In genomic region chr11:2143652-2144548, GRCh38 we compare ENCODE assay signal across 11 cellular contexts. TPM values are rescaled to one million over a fixed set of nuclear protein-coding genes. Genes with fewer than 3 reads are reported as not detected.
DNase-seq lines count a peak whose midpoint lies in the region; ATAC-seq, FAIRE-seq and TF ChIP-seq lines count a peak whose summit lies in the region.
"Had no signal": no experiment of that assay in that cellular context is flagged by ENCODE, and none has a peak within 500 bp of the region (broad histone marks: within the 10 kb centered on the region; RNA-seq: fewer than 3 reads in every experiment).

No MANE protein-coding gene starts in this region.

- ATAC-seq in GM12878 (peak; percentile 38; the same call in 1 of the 3 replicates), HG03095 (IDR thresholded peaks at IDR 0.05; ENCODE audit: unreplicated experiment) (no peak)

- H3K27ac ChIP-seq in GM12878 (ENCODE audit: control insufficient read depth, insufficient read depth), result no peak overlapping the region
- H3K27ac ChIP-seq in neural cell (ENCODE audit: low read length), result no peak overlapping the region
- H3K27ac ChIP-seq: skin epidermis had no signal

- CTCF ChIA-PET in GM12878 (lab: Yijun Ruan, JAX), result interaction anchor here (1.0 kb wide), 1 partner anchor 491 kb away, joined by 4 read pairs; no protein-coding TSS in a partner anchor

- BruUV-seq in GM12878 (replicated peaks; lab: Mats Ljungman, UMichigan), result no TSS peak

- no peaks in the 10 kb centered on the region for H4K20me1 ChIP-seq in GM12878 (ENCODE audit: control insufficient read depth, insufficient read depth)
- H4K20me1 ChIP-seq in neural cell (ENCODE audit: insufficient read depth), result no peaks in the 10 kb centered on the region

- H3K27me3 ChIP-seq in BE2C, result no peaks in the 10 kb centered on the region; the same call in 1 of the 2 replicates
- H3K27me3 ChIP-seq in GM12878 (replicated peaks in 1 of 2; ENCODE audit: control insufficient read depth in 2 of 2, insufficient read depth in 2 of 2, low read length in 1 of 2), result peaks cover 2 to 8% of the 10 kb centered on the region in 2 experiments; a peak in 3 of 4 replicates
- H3K27me3 ChIP-seq in neural cell (ENCODE audit: insufficient read depth, low read depth, low read length), result peaks cover 89% of the 10 kb centered on the region

- DNase-seq in BE2C, result no peak
- no peak for DNase-seq in GM13977 (ENCODE audit: low spot score)
- no peak for DNase-seq in GM12878 (ENCODE audit: low read depth, low spot score)
- DNase-seq in cerebellar nuclear complex (lab: John Stamatoyannopoulos, UW), result no peak
- no peak for DNase-seq in SIG-M5 treated with dmso at 0.1 percent for 504 hours (lab: John Stamatoyannopoulos, UW; ENCODE audit: unreplicated experiment)
- DNase-seq: Karpas-422, NCI-H2227 treated with DMSO at 0.1 percent for 48 hours had no signal

- RAD21 ChIA-PET in GM12878 (lab: Charles Lee; ENCODE audit: unreplicated experiment), result interaction anchor here (1.6 kb wide), 1 partner anchor 8 kb away, joined by 4 read pairs; no protein-coding TSS in a partner anchor

- H3K79me2 ChIP-seq in GM12878 (ENCODE audit: control insufficient read depth, insufficient read depth, low read length) (no peaks in the 10 kb centered on the region), neural cell (replicated peaks; ENCODE audit: insufficient read depth, low read length) (no peaks in the 10 kb centered on the region)

- H3K36me3 ChIP-seq in BE2C, result peaks cover 16% of the 10 kb centered on the region
- H3K36me3 ChIP-seq in GM12878 (ENCODE audit: control insufficient read depth in 2 of 2, insufficient read depth in 2 of 2, low read length in 1 of 2), result no peaks in the 10 kb centered on the region
- no peaks in the 10 kb centered on the region for H3K36me3 ChIP-seq in neural cell (ENCODE audit: insufficient read depth, low read length)

- H2AFZ ChIP-seq in GM12878 (ENCODE audit: control insufficient read depth, low read depth, low read length), result no peak overlapping the region
- no peak overlapping the region for H2AFZ ChIP-seq in neural cell (ENCODE audit: low read depth, low read length)

- POLR2A ChIA-PET in GM12878 (lab: Charles Lee), result no interaction called here

- WGBS in GM12878 (ENCODE audit: insufficient coverage, insufficient replicate concordance, low lambda C conversion rate, missing lambda C conversion rate), result 7% methylated on average over 78 of the region's 79 CpGs

- no peak for TF ChIP-seq EP300 in GM12878 (IDR thresholded peaks at IDR 0.05; ENCODE audit: borderline replicate concordance in 1 of 2, control insufficient read depth in 1 of 2, low read depth in 2 of 2, low read length in 2 of 2)
- no peak for TF ChIP-seq EP300 in neural cell (conservative IDR thresholded peaks at IDR 0.05; ENCODE audit: poor library complexity, severe bottlenecking)

- no peaks in the 10 kb centered on the region for H3K9me2 ChIP-seq in neural cell (ENCODE audit: insufficient read depth, low read length)

- in situ Hi-C loops in GM13977 (cut with MboI; ENCODE audit: low pct_unique_long_range_greater_than_20kb, low sequenced_read_pairs, unreplicated experiment) (no loop called here), GM12878 (cut with MboI) (no loop called here)

- no peaks in the 10 kb centered on the region for H3F3A ChIP-seq in neural cell (ENCODE audit: insufficient read depth, low read length, poor library complexity, severe bottlenecking)

- TF ChIP-seq RAD21 in GM12878 (IDR thresholded peaks at IDR 0.05; ENCODE audit: insufficient read depth, low read depth, low read length) (no peak), neural cell (conservative IDR thresholded peaks at IDR 0.05) (no peak)

- H3K9me3 ChIP-seq in BE2C, result no peaks in the 10 kb centered on the region
- no peaks in the 10 kb centered on the region for H3K9me3 ChIP-seq in GM12878 (replicated peaks; ENCODE audit: control insufficient read depth, insufficient read depth, low read length)
- H3K9me3 ChIP-seq in neural cell (ENCODE audit: low read length), result no peaks in the 10 kb centered on the region

- peaks cover 12% of the 10 kb centered on the region for H3K4me1 ChIP-seq in BE2C
- no peaks in the 10 kb centered on the region for H3K4me1 ChIP-seq in GM12878 (ENCODE audit: control insufficient read depth, insufficient read depth, low read length)

- no peak for TF ChIP-seq POLR2A in GM12878 (IDR thresholded peaks at IDR 0.05; ENCODE audit: low read depth, low read length)

- H3K4me2 ChIP-seq in GM12878 (ENCODE audit: control insufficient read depth, insufficient read depth) (no peak overlapping the region), neural cell (ENCODE audit: low read length) (no peak overlapping the region)

- H3K9ac ChIP-seq in GM12878 (ENCODE audit: control insufficient read depth, insufficient read depth, low read length), result no peak overlapping the region
- no peak overlapping the region for H3K9ac ChIP-seq in neural cell (ENCODE audit: low read length)

- no peak for FAIRE-seq in GM12878 (lab: Jason Lieb, UNC)

- SMC1A ChIA-PET in GM12878 (lab: Charles Lee; ENCODE audit: uncharacterized antibody, unreplicated experiment), result interaction anchor here (0.6 kb wide), 1 partner anchor 744 kb away, joined by 3 read pairs; no protein-coding TSS in a partner anchor

- peak; percentile 3; the same call in 1 of the 2 replicates for TF ChIP-seq CTCF in BE2C (IDR thresholded peaks at IDR 0.05; ENCODE audit: low read depth, low read length)
- TF ChIP-seq CTCF in GM13977 (IDR thresholded peaks at IDR 0.05; ENCODE audit: extremely low read depth, insufficient read depth, missing control alignments), result peak; percentile 13
- peak in 1 of 3 experiments; percentile 21; a peak in 1 of 6 replicates for TF ChIP-seq CTCF in GM12878 (IDR thresholded peaks at IDR 0.05 in 2 of 3, conservative IDR thresholded peaks at IDR 0.05 in 1 of 3; ENCODE audit: control insufficient read depth in 2 of 3, extremely low read depth in 1 of 3, insufficient read depth in 1 of 3, low read depth in 3 of 3, low read length in 3 of 3)
- no peak for TF ChIP-seq CTCF in neural cell (IDR thresholded peaks at IDR 0.05; ENCODE audit: poor library complexity, severe bottlenecking)

- peak overlapping the region; percentile 77 for H3K4me3 ChIP-seq in BE2C (ENCODE audit: low read depth, low read length)
- no peak overlapping the region for H3K4me3 ChIP-seq in GM12878
- peak overlapping the region; percentile 37 for H3K4me3 ChIP-seq in neural cell (ENCODE audit: low read length)
- H3K4me3 ChIP-seq: skin epidermis had no signal

- intact Hi-C loops in GM12878 (cut with micrococcal nuclease; ENCODE audit: unreplicated experiment), result no loop called here

RNA-seq across cellular contexts. Expression of gene IGF2, which starts 4.7 kb away (rescaled TPM):
- 468 TPM for polyA plus RNA-seq in BE2C (2012; ENCODE audit: insufficient read depth, insufficient read length, low read depth)
- not detected in 2 replicates for total RNA-seq in GM12878 (2013; cell fraction: nucleolus; rRNA removed)
- total RNA-seq in GM12878 (2014; rRNA removed), result not detected in 2 replicates
- not detected in 2 replicates for total RNA-seq in GM12878 (2014; rRNA removed; fragmentation: Illumina TruSeq; extraction: Trizol)
- 0.35 and 0.41 TPM in 2 replicates for total RNA-seq in GM12878 (2021)
- polyA plus RNA-seq in GM12878 (2011; ENCODE audit: low read depth), result not detected
- polyA plus RNA-seq in GM12878 (2011; rRNA removed), result 0.03 TPM in 1 of 2 replicates, not detected in the other
- polyA plus RNA-seq in GM12878 (2011; cell fraction: cytosol; rRNA removed), result 0.02 TPM in 1 of 2 replicates, not detected in the other
- polyA plus RNA-seq in GM12878 (2011; cell fraction: nucleus; rRNA removed), result 0.04 TPM in 1 of 2 replicates, not detected in the other
- not detected in 2 replicates for polyA plus RNA-seq in GM12878 (2012)
- not detected in 2 replicates for polyA plus RNA-seq in GM12878 (2014; fragmentation: Illumina TruSeq; extraction: Trizol)
- not detected for polyA plus RNA-seq in GM12878 (2014; fragmentation: Nextera tagmentation; extraction: Ambion mirVana)
- polyA plus RNA-seq in GM12878 (2014; rRNA removed), result not detected in 2 replicates
- not detected for polyA plus RNA-seq in GM12878 (2016; fragmentation: Nextera tagmentation; extraction: Ambion mirVana)
- 0.21 TPM in 1 of 2 replicates, not detected in the other for polyA minus RNA-seq in GM12878 (2011; rRNA and poly(A)+ RNA removed)
- polyA minus RNA-seq in GM12878 (2011; cell fraction: cytosol; rRNA and poly(A)+ RNA removed), result not detected in 2 replicates
- not detected in 2 replicates for polyA minus RNA-seq in GM12878 (2011; cell fraction: nucleus; rRNA and poly(A)+ RNA removed)
- not detected in 2 replicates for polyA plus RNA-seq in neural cell
- polyA minus RNA-seq in neural cell, result not detected in 2 replicates

RNA-seq across cellular contexts. Expression of gene INS, which starts 17.1 kb away (rescaled TPM):
- not detected for polyA plus RNA-seq in BE2C (2012; ENCODE audit: insufficient read depth, insufficient read length, low read depth)
- total RNA-seq in GM12878 (2013; cell fraction: nucleolus; rRNA removed), result not detected in 2 replicates
- not detected in 2 replicates for total RNA-seq in GM12878 (2014; rRNA removed)
- total RNA-seq in GM12878 (2014; rRNA removed; fragmentation: Illumina TruSeq; extraction: Trizol), result not detected in 2 replicates
- not detected in 2 replicates for total RNA-seq in GM12878 (2021)
- polyA plus RNA-seq in GM12878 (2011; ENCODE audit: low read depth), result not detected
- polyA plus RNA-seq in GM12878 (2011; rRNA removed), result not detected in 2 replicates
- not detected in 2 replicates for polyA plus RNA-seq in GM12878 (2011; cell fraction: cytosol; rRNA removed)
- not detected in 2 replicates for polyA plus RNA-seq in GM12878 (2011; cell fraction: nucleus; rRNA removed)
- not detected in 2 replicates for polyA plus RNA-seq in GM12878 (2012)
- not detected in 2 replicates for polyA plus RNA-seq in GM12878 (2014; fragmentation: Illumina TruSeq; extraction: Trizol)
- not detected for polyA plus RNA-seq in GM12878 (2014; fragmentation: Nextera tagmentation; extraction: Ambion mirVana)
- not detected in 2 replicates for polyA plus RNA-seq in GM12878 (2014; rRNA removed)
- not detected for polyA plus RNA-seq in GM12878 (2016; fragmentation: Nextera tagmentation; extraction: Ambion mirVana)
- polyA minus RNA-seq in GM12878 (2011; rRNA and poly(A)+ RNA removed), result not detected in 2 replicates
- polyA minus RNA-seq in GM12878 (2011; cell fraction: cytosol; rRNA and poly(A)+ RNA removed), result not detected in 2 replicates
- not detected in 2 replicates for polyA minus RNA-seq in GM12878 (2011; cell fraction: nucleus; rRNA and poly(A)+ RNA removed)
- not detected in 2 replicates for polyA plus RNA-seq in neural cell
- not detected in 2 replicates for polyA minus RNA-seq in neural cell
- total RNA-seq: lower leg skin had no signal

RNA-seq across cellular contexts. Expression of gene TH, which starts 27.7 kb away (rescaled TPM):
- 141 TPM for polyA plus RNA-seq in BE2C (2012; ENCODE audit: insufficient read depth, insufficient read length, low read depth)
- not detected in 2 replicates for total RNA-seq in GM12878 (2013; cell fraction: nucleolus; rRNA removed)
- total RNA-seq in GM12878 (2014; rRNA removed), result not detected in 2 replicates
- total RNA-seq in GM12878 (2014; rRNA removed; fragmentation: Illumina TruSeq; extraction: Trizol), result not detected in 2 replicates
- total RNA-seq in GM12878 (2021), result not detected in 2 replicates
- polyA plus RNA-seq in GM12878 (2011; ENCODE audit: low read depth), result not detected
- polyA plus RNA-seq in GM12878 (2011; rRNA removed), result not detected in 2 replicates
- polyA plus RNA-seq in GM12878 (2011; cell fraction: cytosol; rRNA removed), result not detected in 2 replicates
- polyA plus RNA-seq in GM12878 (2011; cell fraction: nucleus; rRNA removed), result not detected in 2 replicates
- polyA plus RNA-seq in GM12878 (2012), result not detected in 2 replicates
- polyA plus RNA-seq in GM12878 (2014; fragmentation: Illumina TruSeq; extraction: Trizol), result not detected in 2 replicates
- not detected for polyA plus RNA-seq in GM12878 (2014; fragmentation: Nextera tagmentation; extraction: Ambion mirVana)
- polyA plus RNA-seq in GM12878 (2014; rRNA removed), result not detected in 2 replicates
- not detected for polyA plus RNA-seq in GM12878 (2016; fragmentation: Nextera tagmentation; extraction: Ambion mirVana)
- not detected in 2 replicates for polyA minus RNA-seq in GM12878 (2011; rRNA and poly(A)+ RNA removed)
- polyA minus RNA-seq in GM12878 (2011; cell fraction: cytosol; rRNA and poly(A)+ RNA removed), result not detected in 2 replicates
- not detected in 2 replicates for polyA minus RNA-seq in GM12878 (2011; cell fraction: nucleus; rRNA and poly(A)+ RNA removed)
- 3.6 and 10.9 TPM in 2 replicates for polyA plus RNA-seq in neural cell
- polyA minus RNA-seq in neural cell, result 2.1 and 3.9 TPM in 2 replicates
